In the genomic region with DNA sequence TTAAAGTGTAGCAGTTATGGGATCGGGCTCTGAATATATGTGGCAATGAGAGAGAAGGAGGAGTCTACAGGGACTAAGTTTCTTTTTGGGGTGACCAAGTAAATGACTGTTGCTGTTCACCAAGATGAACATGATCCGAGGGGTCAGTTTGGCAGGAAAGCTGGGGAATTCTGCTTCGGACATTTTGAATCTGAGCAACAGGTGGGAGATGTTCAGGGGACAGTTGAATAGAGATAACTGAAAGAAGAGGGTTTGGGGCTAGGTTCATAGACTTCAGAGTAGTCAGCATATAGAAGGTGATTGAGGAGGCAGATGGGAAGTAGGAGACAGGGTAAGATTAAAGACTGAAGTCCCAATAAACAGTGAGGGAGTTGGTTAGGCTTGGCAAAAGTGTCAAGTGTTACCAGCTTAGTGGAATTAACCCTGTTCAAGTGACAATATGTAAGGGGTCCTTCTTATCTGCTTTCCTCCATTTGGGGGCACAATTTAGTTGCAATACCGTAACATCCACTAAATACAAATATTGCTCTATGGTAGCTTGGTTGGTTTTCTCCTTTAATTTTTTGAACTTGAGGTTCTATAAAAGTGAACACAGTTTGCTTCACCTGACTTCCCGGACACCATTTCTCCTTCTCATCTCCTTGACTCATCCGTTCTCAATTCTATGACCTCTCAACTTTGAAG, we compare ENCODE assay signal across 16 cellular contexts. TPM values are rescaled to one million over a fixed set of nuclear protein-coding genes. Genes with fewer than 3 reads are reported as not detected.
A peak's percentile ranks its signal among the peaks of the same experiment; 100 is the strongest.
DNase-seq lines count a peak whose midpoint lies in the region; TF ChIP-seq lines count a peak whose summit lies in the region.
"Had no signal": no experiment of that assay in that cellular context is flagged by ENCODE, and none has a peak within 500 bp of the region (broad histone marks: within the 10 kb centered on the region; RNA-seq: fewer than 3 reads in every experiment).

No MANE protein-coding gene starts in this region.

- H4K20me1 ChIP-seq in OCI-LY3 (ENCODE audit: insufficient read depth, low read length) = no peaks in the 10 kb centered on the region

- H3K36me3 ChIP-seq in OCI-LY3 (replicated peaks; ENCODE audit: low read depth, low read length) = no peaks in the 10 kb centered on the region
- H3K36me3 ChIP-seq: BE2C had no signal

- no peak overlapping the region for H3K4me3 ChIP-seq in Jurkat, Clone E6-1 (ENCODE audit: low read length)
- H3K4me3 ChIP-seq in OCI-LY3 (ENCODE audit: low read length) (no peak overlapping the region), lower leg skin (ENCODE audit: low read depth, poor library complexity, severe bottlenecking) (no peak overlapping the region)

- no peaks in the 10 kb centered on the region for H3K36me3 Mint-ChIP-seq in activated CD4-positive, alpha-beta T cell treated with anti-CD3 and anti-CD28 coated beads, Interleukin-2, amount 10 ng/mL, durations not matched to agents 24 days and 14 days (ENCODE audit: low read depth)

- H3K27ac Mint-ChIP-seq in activated CD4-positive, alpha-beta T cell treated with anti-CD3 and anti-CD28 coated beads, Interleukin-2, amount 10 ng/mL, durations not matched to agents 24 days and 14 days = no peak overlapping the region
- H3K27ac Mint-ChIP-seq: CD8-positive, alpha-beta memory T cell; H9 had no signal

- peaks cover 19% of the 10 kb centered on the region for H3K4me1 Mint-ChIP-seq in activated CD4-positive, alpha-beta T cell treated with anti-CD3 and anti-CD28 coated beads, Interleukin-2, amount 10 ng/mL, durations not matched to agents 24 days and 14 days

- 84 to 88% methylated on average over 6 of the region's 6 CpGs for WGBS in lower leg skin, 2 donors

- H3K9me3 Mint-ChIP-seq in activated CD4-positive, alpha-beta T cell treated with anti-CD3 and anti-CD28 coated beads, Interleukin-2, amount 10 ng/mL, durations not matched to agents 24 days and 14 days = peaks cover 3% of the 10 kb centered on the region
- H3K9me3 Mint-ChIP-seq: CD8-positive, alpha-beta memory T cell; H9 had no signal

- TF ChIP-seq CTCF in OCI-LY3 (IDR thresholded peaks at IDR 0.05; ENCODE audit: low read depth, low read length) (0 out of 2 replicates have a peak, but pooled peaks have one; percentile 11), lower leg skin (IDR thresholded peaks at IDR 0.05) (no peak)

- H3K4me2 ChIP-seq in OCI-LY3 (ENCODE audit: low read length) = no peak overlapping the region

- H2AFZ ChIP-seq in OCI-LY3 (ENCODE audit: low read depth, low read length) = no peak overlapping the region

- H3K79me2 ChIP-seq in OCI-LY3 (ENCODE audit: low read length) = no peaks in the 10 kb centered on the region

- no peaks in the 10 kb centered on the region for H3K27me3 Mint-ChIP-seq in activated CD4-positive, alpha-beta T cell treated with anti-CD3 and anti-CD28 coated beads, Interleukin-2, amount 10 ng/mL, durations not matched to agents 24 days and 14 days
- H3K27me3 Mint-ChIP-seq: CD8-positive, alpha-beta memory T cell had no signal

- peak; percentile 52 for DNase-seq in activated CD4-positive, alpha-beta T cell treated with anti-CD3 and anti-CD28 coated beads, Interleukin-2, amount 10 ng/mL, durations not matched to agents 24 days and 14 days
- DNase-seq in activated CD4-positive, alpha-beta T cell treated with anti-CD3 and anti-CD28 coated beads for 48 hours = no peak
- DNase-seq in Jurkat, Clone E6-1 (ENCODE audit: low read depth, low spot score) = peak; percentile 51
- DNase-seq in DMS79 treated with DMSO at 0.1 percent for 48 hours (lab: John Stamatoyannopoulos, UW) = no peak
- DNase-seq in lower leg skin (ENCODE audit: low spot score in 2 of 2) = no peak
- DNase-seq in NCI-H510A treated with DMSO at 0.1 percent for 48 hours (lab: John Stamatoyannopoulos, UW) = no peak
- DNase-seq: BE2C, Caco-2, GOT3, H9, IMR-90 had no signal

- peaks cover 10% of the 10 kb centered on the region for H3K27me3 ChIP-seq in OCI-LY3 (ENCODE audit: low read depth, low read length)

- no peak overlapping the region for H3K27ac ChIP-seq in OCI-LY3 (ENCODE audit: low read length)
- H3K27ac ChIP-seq: C4-2B had no signal

- no peak overlapping the region for H3K4me3 Mint-ChIP-seq in activated CD4-positive, alpha-beta T cell treated with anti-CD3 and anti-CD28 coated beads, Interleukin-2, amount 10 ng/mL, durations not matched to agents 24 days and 14 days
- H3K4me3 Mint-ChIP-seq: CD8-positive, alpha-beta memory T cell; H9 had no signal

- no peak overlapping the region for H3K9ac ChIP-seq in OCI-LY3 (ENCODE audit: low read length)

- peaks cover 35% of the 10 kb centered on the region for H3K4me1 ChIP-seq in OCI-LY3 (ENCODE audit: low read length)
- H3K4me1 ChIP-seq: BE2C, Caco-2 had no signal

- TF ChIP-seq POLR2A in lower leg skin (IDR thresholded peaks at IDR 0.05) = no peak

- intact Hi-C loops in activated CD4-positive, alpha-beta T cell treated with anti-CD3 and anti-CD28 coated beads, Interleukin-2, amount 10 ng/mL, durations not matched to agents 24 days and 14 days (cut with micrococcal nuclease) = no loop called here
- intact Hi-C loops in lower leg skin (cut with DNase I; ENCODE audit: low total_unique reads) = no loop called here

- no peaks in the 10 kb centered on the region for H3K9me3 ChIP-seq in OCI-LY3 (ENCODE audit: insufficient read depth, low read length)
- H3K9me3 ChIP-seq: BE2C, Caco-2 had no signal

RNA-seq across cellular contexts. Expression of a gene that starts 2.9 kb away (rescaled TPM):
- 0.09 and 0.56 TPM in 2 replicates for total RNA-seq in activated CD4-positive, alpha-beta T cell treated with anti-CD3 and anti-CD28 coated beads, Interleukin-2, amount 10 ng/mL, durations not matched to agents 24 days and 14 days
- not detected for polyA plus RNA-seq in Jurkat, Clone E6-1 (2012; ENCODE audit: insufficient read depth, insufficient read length)
- total RNA-seq in lower leg skin = not detected
- total RNA-seq: Caco-2, Daoy, H9, HT-29, IMR-90 had no signal
- polyA plus RNA-seq: IMR-90 had no signal

RNA-seq across cellular contexts. Expression of a gene that starts 4.4 kb away (rescaled TPM):
- 34.4 and 38.4 TPM in 2 replicates for total RNA-seq in activated CD4-positive, alpha-beta T cell treated with anti-CD3 and anti-CD28 coated beads, Interleukin-2, amount 10 ng/mL, durations not matched to agents 24 days and 14 days
- 115 TPM for polyA plus RNA-seq in Jurkat, Clone E6-1 (2012; ENCODE audit: insufficient read depth, insufficient read length)
- 1 to 10 TPM in 2 of 4 donors, under 1 TPM in 2; 0.72 to 1.3 (median 0.96) TPM for total RNA-seq in lower leg skin
- total RNA-seq: Caco-2, H9, HT-29, IMR-90 had no signal
- polyA plus RNA-seq: IMR-90 had no signal

Comparison
In these comparisons a context has a peak if more than half of its experiments do, and no peak if none do; other contexts are left out.
1. DNase-seq: peak in activated CD4-positive, alpha-beta T cell treated with anti-CD3 and anti-CD28 coated beads, Interleukin-2, amount 10 ng/mL, durations not matched to agents 24 days and 14 days (single experiment) and Jurkat, Clone E6-1 (single experiment); none in activated CD4-positive, alpha-beta T cell treated with anti-CD3 and anti-CD28 coated beads for 48 hours (single experiment), DMS79 treated with DMSO at 0.1 percent for 48 hours (single experiment), lower leg skin (0 of 2) and NCI-H510A treated with DMSO at 0.1 percent for 48 hours (single experiment).
2. RNA of a gene that starts 4.4 kb away (total RNA-seq): 34.4 to 38.4 TPM in activated CD4-positive, alpha-beta T cell treated with anti-CD3 and anti-CD28 coated beads, Interleukin-2, amount 10 ng/mL, durations not matched to agents 24 days and 14 days; 0.72 to 1.3 TPM in lower leg skin; every median in the first group is over 10 times any median in the second.